8 cellular contexts compared by ENCODE assay signal in genomic region chr5:14665949-14666741, GRCh38. TPM values are rescaled to one million over a fixed set of nuclear protein-coding genes. Genes with fewer than 3 reads are reported as not detected.
A peak's percentile ranks its signal among the peaks of the same experiment; 100 is the strongest.
DNase-seq lines count a peak whose midpoint lies in the region; ATAC-seq and TF ChIP-seq lines count a peak whose summit lies in the region.

No MANE protein-coding gene starts in this region.

- peaks cover 74% of the 10 kb centered on the region for H3K4me1 Mint-ChIP-seq in activated T-cell treated with anti-CD3 and anti-CD28 coated beads, Interleukin-2, amount 50 U/mL, for 4 hours (ENCODE audit: low read depth)

- no peak overlapping the region for H3K27ac ChIP-seq in testis

- intact Hi-C loops in testis (cut with DNase I; ENCODE audit: low total_unique reads): no loop called here

- peak; percentile 30 to 34 for ATAC-seq in activated T-cell treated with anti-CD3 and anti-CD28 coated beads, Interleukin-2, amount 50 U/mL, for 4 hours

- peaks cover 16% of the 10 kb centered on the region for H3K4me1 ChIP-seq in testis

- H3K36me3 ChIP-seq in testis (ENCODE audit: low read depth, missing control alignments): no peaks in the 10 kb centered on the region

- TF ChIP-seq POLR2A in testis (IDR thresholded peaks at IDR 0.05): no peak

- TF ChIP-seq CTCF in HFF-Myc (IDR thresholded peaks at IDR 0.05; ENCODE audit: low read depth, low read length, missing control alignments) (peak; percentile 2), testis (IDR thresholded peaks at IDR 0.05) (no peak)

- 31 to 34% methylated on average over 9 of the region's 9 CpGs for WGBS in testis, 2 donors

- H3K27me3 ChIP-seq in testis: no peaks in the 10 kb centered on the region

- H3K9me3 ChIP-seq in testis: no peaks in the 10 kb centered on the region

- DNase-seq in activated CD4-positive, CD25-positive, alpha-beta regulatory T cell (lab: John Stamatoyannopoulos, UW): peak in 3 of 4 experiments; percentile 22 to 30 (median 24)
- DNase-seq in activated CD4-positive, CD25-positive, alpha-beta regulatory T cell treated with anti-CD3 and anti-CD28 coated beads, Interleukin-2, amount 50 U/mL, for 72 hours: no peak
- no peak for DNase-seq in HFF-Myc (ENCODE audit: extremely low read depth, low read depth)
- peak; percentile 96 for DNase-seq in NAMALWA (ENCODE audit: low spot score)
- DNase-seq in activated T-cell treated with anti-CD3 and anti-CD28 coated beads, Interleukin-2, amount 50 U/mL, for 4 hours: peak; percentile 50
- DNase-seq in glomerular visceral epithelial cell (ENCODE audit: extremely low spot score): peak; percentile 54
- peak; percentile 16 to 26 for DNase-seq in stimulated activated CD4-positive, alpha-beta T cell treated with anti-CD3 and anti-CD28 coated beads, Interleukin-15, amount 100 ng/mL, for 1 hour (ENCODE audit: low read depth in 1 of 2, low spot score in 1 of 2)
- no peak for DNase-seq in testis

- no peaks in the 10 kb centered on the region for H3K27me3 Mint-ChIP-seq in activated T-cell treated with anti-CD3 and anti-CD28 coated beads, Interleukin-2, amount 50 U/mL, for 4 hours (ENCODE audit: low read depth)

- H3K9me3 Mint-ChIP-seq in activated T-cell treated with anti-CD3 and anti-CD28 coated beads, Interleukin-2, amount 50 U/mL, for 4 hours: no peaks in the 10 kb centered on the region

- peaks cover 12% of the 10 kb centered on the region for H3K36me3 Mint-ChIP-seq in activated T-cell treated with anti-CD3 and anti-CD28 coated beads, Interleukin-2, amount 50 U/mL, for 4 hours (ENCODE audit: insufficient read depth)

- H3K4me3 Mint-ChIP-seq in activated T-cell treated with anti-CD3 and anti-CD28 coated beads, Interleukin-2, amount 50 U/mL, for 4 hours: peak overlapping the region; percentile 92

- H3K4me3 ChIP-seq in HFF-Myc (replicated peaks; ENCODE audit: low read depth, low read length) (peak overlapping the region; percentile 60), testis (peak overlapping the region in 1 of 2 donors; percentile 78)

RNA-seq across cellular contexts. Expression of gene OTULIN, which starts 1.6 kb away (rescaled TPM):
- total RNA-seq in activated T-cell treated with anti-CD3 and anti-CD28 coated beads, Interleukin-2, amount 50 U/mL, for 4 hours: 10 to 100 TPM; 46.4 to 64.8 (median 50.1) TPM
- 10 to 100 TPM; 33.8 to 41.0 TPM for total RNA-seq in testis
- polyA plus RNA-seq in testis (ENCODE audit: insufficient read depth, low read depth, low replicate concordance): 32.7 TPM

Comparison
In these comparisons a context has a peak if more than half of its experiments do, and no peak if none do; other contexts are left out.
1. DNase-seq: peak in activated CD4-positive, CD25-positive, alpha-beta regulatory T cell (3 of 4), NAMALWA (single experiment), activated T-cell treated with anti-CD3 and anti-CD28 coated beads, Interleukin-2, amount 50 U/mL, for 4 hours (single experiment), glomerular visceral epithelial cell (single experiment) and stimulated activated CD4-positive, alpha-beta T cell treated with anti-CD3 and anti-CD28 coated beads, Interleukin-15, amount 100 ng/mL, for 1 hour (2 of 2); none in activated CD4-positive, CD25-positive, alpha-beta regulatory T cell treated with anti-CD3 and anti-CD28 coated beads, Interleukin-2, amount 50 U/mL, for 72 hours (single experiment), HFF-Myc (single experiment) and testis (single experiment).